Comparison of ENCODE assay signal across 8 cellular contexts in the genomic region with DNA sequence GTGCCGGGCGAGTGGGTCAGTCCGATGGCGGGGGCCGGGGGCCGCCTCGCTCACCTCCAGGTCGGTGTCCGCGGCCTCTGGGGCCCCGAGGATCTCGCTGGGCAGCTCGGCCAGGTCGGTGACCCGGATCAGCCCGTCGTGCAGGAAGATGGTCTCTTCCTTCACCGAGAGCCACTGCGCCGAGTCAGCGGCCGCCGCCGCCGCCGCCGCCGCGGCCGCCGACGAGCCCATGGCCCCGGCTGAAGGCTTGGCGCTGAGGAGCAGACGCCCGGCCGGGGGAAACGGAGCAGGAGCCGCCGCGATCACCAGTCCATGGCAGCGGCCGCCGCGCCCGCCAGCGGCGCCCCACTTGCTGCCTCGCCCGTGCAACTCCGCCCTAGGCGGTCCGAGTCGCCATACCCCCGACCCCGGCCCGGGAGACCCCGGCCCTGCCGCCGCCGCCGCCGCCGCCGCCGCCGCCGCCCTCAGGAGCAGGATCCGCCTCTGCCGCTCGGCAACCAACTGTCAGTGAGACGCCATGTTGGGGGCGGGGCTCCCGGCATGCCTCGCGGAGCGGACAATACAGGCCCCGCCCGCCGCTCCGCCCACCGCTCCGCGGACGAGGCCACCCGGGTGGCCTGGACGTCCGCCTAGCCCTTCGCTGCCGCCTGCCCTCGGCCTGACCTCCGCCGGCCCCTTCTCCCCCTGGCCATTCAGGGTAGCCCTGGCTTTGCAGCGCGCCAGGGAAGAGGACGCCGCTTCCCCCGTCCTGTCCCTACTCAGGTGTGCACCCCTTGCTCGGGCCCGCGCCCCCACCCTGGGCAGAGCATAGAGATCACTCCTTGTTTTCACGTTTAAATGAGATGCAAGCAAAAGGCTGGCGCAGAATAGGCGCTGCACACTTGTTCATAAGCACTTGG.
DNase-seq lines count a peak whose midpoint lies in the region; ATAC-seq lines count a peak whose summit lies in the region.

Gene HECTD4, minus strand, starts transcription at position 534 of the 899 bp plus-strand sequence. Its CDS starts 303 bp downstream, at position 231.

- ATAC-seq in GM19023 (IDR thresholded peaks at IDR 0.05; ENCODE audit: unreplicated experiment) (peak; percentile 90), HG03196 (IDR thresholded peaks at IDR 0.05; ENCODE audit: unreplicated experiment) (peak; percentile 89)

- DNase-seq in AG08396 (ENCODE audit: low spot score) (peak; percentile 98), NCI-H446 (lab: John Stamatoyannopoulos, UW) (peak; percentile 66 to 89), islet precursor cell (peak; percentile 98)
- peak; percentile 87 for DNase-seq in activated CD4-positive, CD25-positive, alpha-beta regulatory T cell treated with anti-CD3 and anti-CD28 coated beads, Interleukin-2, amount 50 U/mL, for 16 hours (ENCODE audit: low read depth, low spot score)
- DNase-seq in central memory CD4-positive, alpha-beta T cell, result peak; percentile 87
- peak; percentile 95 for DNase-seq in stimulated activated CD4-positive, alpha-beta T cell treated with anti-CD3 and anti-CD28 coated beads, Interleukin-12 subunit alpha, Interleukin-12 subunit beta, amount 100 ng/mL, for 4 hours

Comparison
In these comparisons a context has a peak if more than half of its experiments do, and no peak if none do; other contexts are left out.
1. Peak in every context shown above with its lines: DNase-seq and ATAC-seq.